Comparison of ENCODE assay signal across 6 cellular contexts in the genomic region with DNA sequence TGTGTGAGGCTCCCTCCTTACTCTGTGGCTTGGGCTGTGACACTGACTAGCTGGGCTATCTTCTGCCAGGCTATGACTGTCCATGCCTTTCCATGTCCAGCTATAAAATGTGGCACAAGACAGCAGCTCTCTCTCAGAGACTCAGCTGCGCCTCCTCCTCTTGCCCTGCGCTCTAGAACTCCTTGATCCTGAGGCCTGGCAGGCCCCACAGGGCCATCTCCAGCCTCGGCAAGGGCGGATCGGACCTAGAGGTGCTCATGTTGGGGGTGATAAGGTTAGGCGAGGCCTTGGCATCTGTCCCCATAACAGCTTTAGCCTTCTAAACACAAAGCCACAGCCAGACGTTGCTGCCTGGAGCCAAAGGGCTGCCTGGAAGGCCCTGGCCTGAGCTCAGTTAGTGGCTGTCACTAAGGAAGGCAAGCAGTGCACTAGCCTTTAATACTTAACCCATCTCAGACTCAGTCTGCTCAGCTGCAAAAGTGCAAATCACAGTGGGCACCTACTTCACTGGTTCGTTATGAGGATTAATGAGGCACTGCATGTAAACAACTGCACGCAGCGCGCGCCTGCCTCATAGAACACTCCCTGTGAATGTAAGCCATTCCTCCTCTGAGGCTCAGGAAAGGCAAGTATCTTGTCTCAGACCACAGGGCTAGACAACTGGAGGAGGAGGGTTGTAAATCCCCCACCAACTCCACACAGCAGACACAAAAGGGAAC. TPM values are rescaled to one million over a fixed set of nuclear protein-coding genes. Genes with fewer than 3 reads are reported as not detected.
DNase-seq lines count a peak whose midpoint lies in the region; ATAC-seq and TF ChIP-seq lines count a peak whose summit lies in the region.

No MANE protein-coding gene starts in this region.

- H3K27ac Mint-ChIP-seq in naive thymus-derived CD4-positive, alpha-beta T cell: peak overlapping the region; percentile 73 to 100 (median 93)

- H3K4me1 ChIP-seq in HUES64 (ENCODE audit: insufficient read depth, low read length): peaks cover 4% of the 10 kb centered on the region
- peaks cover 20 to 29% of the 10 kb centered on the region in 2 donors for H3K4me1 ChIP-seq in naive thymus-derived CD4-positive, alpha-beta T cell (ENCODE audit: control insufficient read depth in 2 of 2, insufficient read depth in 2 of 2, low read length in 2 of 2)

- DNase-seq in astrocyte of the cerebellum (ENCODE audit: low read depth) (no peak), SKM-1 treated with dmso at 0.1 percent for 144 hours (lab: John Stamatoyannopoulos, UW; ENCODE audit: unreplicated experiment) (no peak), GM19240 (ENCODE audit: insufficient read length, low spot score) (no peak)
- DNase-seq in naive thymus-derived CD4-positive, alpha-beta T cell: peak in 2 of 9 donors; percentile 3 to 8

- peaks cover 6 to 25% (median 12%) of the 10 kb centered on the region in 5 donors for H3K36me3 Mint-ChIP-seq in naive thymus-derived CD4-positive, alpha-beta T cell

- ATAC-seq in naive thymus-derived CD4-positive, alpha-beta T cell: no peak
- no peak for ATAC-seq in HG02798 (IDR thresholded peaks at IDR 0.05; ENCODE audit: poor library complexity, unreplicated experiment)

- intact Hi-C loops in naive thymus-derived CD4-positive, alpha-beta T cell (cut with micrococcal nuclease): loop anchor here (2.0 to 10.0 kb wide), 7 partner anchors 51 to 1931 kb away; partner anchors contain the start of genes CABIN1 (in 1 of the 2), GGT1 (in 1 of the 2), HPS4 (in 1 of the 2) and SPECC1L (in 1 of the 2)

- no peaks in the 10 kb centered on the region for H3K9me3 ChIP-seq in HUES64 (ENCODE audit: insufficient read depth, low read depth, low read length)
- no peaks in the 10 kb centered on the region for H3K9me3 ChIP-seq in naive thymus-derived CD4-positive, alpha-beta T cell (ENCODE audit: control insufficient read depth in 2 of 3, low read length in 3 of 3)

- WGBS in HUES64: 84% methylated on average over 11 of the region's 12 CpGs

- no peaks in the 10 kb centered on the region for H3K27me3 ChIP-seq in HUES64 (ENCODE audit: insufficient read depth, low read length)
- no peaks in the 10 kb centered on the region for H3K27me3 ChIP-seq in naive thymus-derived CD4-positive, alpha-beta T cell (ENCODE audit: control insufficient read depth in 2 of 2, insufficient read depth in 2 of 2, low read length in 2 of 2)

- H3K36me3 ChIP-seq in HUES64 (ENCODE audit: insufficient read depth, low read length): peaks cover 17% of the 10 kb centered on the region
- H3K36me3 ChIP-seq in naive thymus-derived CD4-positive, alpha-beta T cell (ENCODE audit: control insufficient read depth in 2 of 3, insufficient read depth in 3 of 3, low read length in 3 of 3): peaks cover 6 to 46% (median 10%) of the 10 kb centered on the region in 3 experiments

- H3K4me3 Mint-ChIP-seq in naive thymus-derived CD4-positive, alpha-beta T cell: peak overlapping the region; percentile 90 to 99 (median 96)

- peaks cover 43 to 71% (median 59%) of the 10 kb centered on the region in 7 donors for H3K4me1 Mint-ChIP-seq in naive thymus-derived CD4-positive, alpha-beta T cell

- no peak for TF ChIP-seq CTCF in astrocyte of the cerebellum (IDR thresholded peaks at IDR 0.05; ENCODE audit: low read depth, low read length, missing control alignments)

- H3K9me3 Mint-ChIP-seq in naive thymus-derived CD4-positive, alpha-beta T cell: no peaks in the 10 kb centered on the region

- POLR2A ChIA-PET in naive thymus-derived CD4-positive, alpha-beta T cell (lab: Charles Lee): interaction anchor here (1.0 to 3.4 kb wide), 4 partner anchors 118 to 129 kb away, joined by 3 to 12 read pairs (median 6); partner anchors contain the start of gene ADORA2A

- H3K4me3 ChIP-seq in HUES64 (ENCODE audit: low read length): peak overlapping the region; percentile 98
- peak overlapping the region; percentile 100 for H3K4me3 ChIP-seq in astrocyte of the cerebellum (ENCODE audit: low read depth, low read length)
- H3K4me3 ChIP-seq in naive thymus-derived CD4-positive, alpha-beta T cell (ENCODE audit: low read length): peak overlapping the region; percentile 88

- H3K9ac ChIP-seq in HUES64 (ENCODE audit: low read depth, low read length): peak overlapping the region; percentile 94

- in situ Hi-C loops in astrocyte of the cerebellum (cut with HindIII; ENCODE audit: low sequenced_read_pairs): no loop called here

- H3K27me3 Mint-ChIP-seq in naive thymus-derived CD4-positive, alpha-beta T cell: no peaks in the 10 kb centered on the region

- CTCF ChIA-PET in naive thymus-derived CD4-positive, alpha-beta T cell (lab: Charles Lee): interaction anchor here (1.3 kb wide), 1 partner anchor 51 kb away, joined by 3 read pairs; no protein-coding TSS in a partner anchor

- no peak overlapping the region; the same call in 1 of the 2 replicates for H3K27ac ChIP-seq in HUES64 (ENCODE audit: low read depth, low read length)
- H3K27ac ChIP-seq in naive thymus-derived CD4-positive, alpha-beta T cell (ENCODE audit: low read depth, low read length): peak overlapping the region; percentile 92

RNA-seq across cellular contexts. Expression of gene GUCD1, which starts 1.2 kb away (rescaled TPM):
- polyA plus RNA-seq in HUES64 (2013, experiment 1 of 2): 52.9 TPM
- polyA plus RNA-seq in HUES64 (2013, experiment 2 of 2): 47.5 TPM
- 100 to 1,000 TPM in 1 of 5 experiments, 10 to 100 TPM in 4; 57.9 to 131 (median 63.4) TPM for total RNA-seq in naive thymus-derived CD4-positive, alpha-beta T cell
- polyA plus RNA-seq in naive thymus-derived CD4-positive, alpha-beta T cell: 10 to 100 TPM; 33.1 to 54.5 TPM

RNA-seq across cellular contexts. Expression of gene SNRPD3, which starts 2.0 kb away (rescaled TPM):
- polyA plus RNA-seq in HUES64 (2013, experiment 1 of 2): 242 TPM
- 236 TPM for polyA plus RNA-seq in HUES64 (2013, experiment 2 of 2)
- total RNA-seq in naive thymus-derived CD4-positive, alpha-beta T cell: 10 to 100 TPM; 47.5 to 94.5 (median 73.9) TPM
- 10 to 100 TPM; 84.2 to 95.1 TPM for polyA plus RNA-seq in naive thymus-derived CD4-positive, alpha-beta T cell

RNA-seq across cellular contexts. Expression of gene LRRC75B, which starts 39.1 kb away (rescaled TPM):
- 10.4 TPM for polyA plus RNA-seq in HUES64 (2013, experiment 1 of 2)
- polyA plus RNA-seq in HUES64 (2013, experiment 2 of 2): 13.9 TPM
- total RNA-seq in naive thymus-derived CD4-positive, alpha-beta T cell: 1 to 10 TPM in 2 of 5 experiments, not detected in 3; 2.4 to 2.5 TPM
- not detected for polyA plus RNA-seq in naive thymus-derived CD4-positive, alpha-beta T cell

RNA-seq across cellular contexts. Expression of gene GGT1, which starts 49.2 kb away (rescaled TPM):
- polyA plus RNA-seq in HUES64 (2013, experiment 1 of 2): 8.1 TPM
- 9.5 TPM for polyA plus RNA-seq in HUES64 (2013, experiment 2 of 2)
- total RNA-seq in naive thymus-derived CD4-positive, alpha-beta T cell: 10 to 100 TPM; 11.5 to 95.9 (median 12.8) TPM
- 1 to 10 TPM; 1.1 to 2.4 TPM for polyA plus RNA-seq in naive thymus-derived CD4-positive, alpha-beta T cell

RNA-seq across cellular contexts. Expression of gene UPB1, which starts 58.6 kb away (rescaled TPM):
- polyA plus RNA-seq in HUES64 (2013, experiment 1 of 2): not detected
- not detected for polyA plus RNA-seq in HUES64 (2013, experiment 2 of 2)
- total RNA-seq in naive thymus-derived CD4-positive, alpha-beta T cell: 1 to 10 TPM in 4 of 5 experiments, under 1 TPM in 1; 0.70 to 3.4 (median 2.1) TPM
- polyA plus RNA-seq in naive thymus-derived CD4-positive, alpha-beta T cell: under 1 TPM; 0.14 to 0.15 TPM
